14 cellular contexts compared by ENCODE assay signal in genomic region chr4:10722957-10723356, GRCh38. TPM values are rescaled to one million over a fixed set of nuclear protein-coding genes. Genes with fewer than 3 reads are reported as not detected.
DNase-seq lines count a peak whose midpoint lies in the region; ATAC-seq and TF ChIP-seq lines count a peak whose summit lies in the region.
"Had no signal": no experiment of that assay in that cellular context is flagged by ENCODE, and none has a peak within 500 bp of the region (broad histone marks: within the 10 kb centered on the region; RNA-seq: fewer than 3 reads in every experiment).

No MANE protein-coding gene starts in this region.

- no peaks in the 10 kb centered on the region for H3K4me1 Mint-ChIP-seq in CD14-positive monocyte

- H4K20me1 ChIP-seq in OCI-LY3 (ENCODE audit: insufficient read depth, low read length) (no peaks in the 10 kb centered on the region), PC-3 (ENCODE audit: low read length) (no peaks in the 10 kb centered on the region)

- no peak overlapping the region for H3K27ac Mint-ChIP-seq in CD14-positive monocyte

- no peak for TF ChIP-seq CTCF in GM12865 (IDR thresholded peaks at IDR 0.05; ENCODE audit: insufficient read depth, low read depth, low read length, missing control alignments)
- TF ChIP-seq CTCF in OCI-LY3 (IDR thresholded peaks at IDR 0.05; ENCODE audit: low read depth, low read length), result no peak
- no peak for TF ChIP-seq CTCF in PC-3 (conservative IDR thresholded peaks at IDR 0.05; ENCODE audit: low read depth, low read length)
- no peak for TF ChIP-seq CTCF in CD14-positive monocyte (IDR thresholded peaks at IDR 0.05)

- POLR2A ChIA-PET in PC-3 (lab: Charles Lee; ENCODE audit: unreplicated experiment), result no interaction called here

- H3K9me3 ChIP-seq in OCI-LY3 (ENCODE audit: insufficient read depth, low read length) (no peaks in the 10 kb centered on the region), PC-3 (ENCODE audit: low read length) (no peaks in the 10 kb centered on the region)
- H3K9me3 ChIP-seq: thoracic aorta had no signal

- no peaks in the 10 kb centered on the region for H3F3A ChIP-seq in PC-3 (ENCODE audit: low read length, unreplicated experiment)

- no peaks in the 10 kb centered on the region for H3K36me3 Mint-ChIP-seq in CD14-positive monocyte

- H3K27ac ChIP-seq in OCI-LY3 (ENCODE audit: low read length) (no peak overlapping the region), PC-3 (ENCODE audit: low read length) (no peak overlapping the region)
- H3K27ac ChIP-seq: foreskin keratinocyte, thoracic aorta had no signal

- peaks cover 0 to 7% (median 0%) of the 10 kb centered on the region in 7 donors for H3K9me3 Mint-ChIP-seq in CD14-positive monocyte

- H3K9ac ChIP-seq in OCI-LY3 (ENCODE audit: low read length) (no peak overlapping the region), PC-3 (ENCODE audit: low read length) (no peak overlapping the region)

- H3K4me1 ChIP-seq in OCI-LY3 (ENCODE audit: low read length) (peaks cover 6% of the 10 kb centered on the region), PC-3 (ENCODE audit: insufficient read depth, low read length) (no peaks in the 10 kb centered on the region)
- H3K4me1 ChIP-seq: foreskin keratinocyte had no signal

- H3K9me2 ChIP-seq in PC-3 (replicated peaks; ENCODE audit: low read length), result no peaks in the 10 kb centered on the region

- ATAC-seq in GM19397 (IDR thresholded peaks at IDR 0.05; ENCODE audit: unreplicated experiment), result peak; percentile 83
- ATAC-seq in HG02970 (IDR thresholded peaks at IDR 0.05; ENCODE audit: low FRiP score, unreplicated experiment), result peak; percentile 75
- no peak for ATAC-seq in PC-3
- ATAC-seq: foreskin keratinocyte had no signal

- peak; percentile 65 for DNase-seq in GM12865 (ENCODE audit: low read depth)
- no peak for DNase-seq in islet precursor cell
- no peak for DNase-seq in PC-3
- no peak for DNase-seq in NCI-H1436 (lab: John Stamatoyannopoulos, UW)
- no peak for DNase-seq in CD14-positive monocyte (ENCODE audit: low spot score)
- DNase-seq: foreskin keratinocyte; NCI-H1105 treated with DMSO at 0.1 percent for 48 hours; SHP77 treated with DMSO at 0.1 percent for 48 hours; stimulated activated CD4-positive, alpha-beta T cell treated with anti-CD3 and anti-CD28 coated beads, Interleukin-15, amount 100 ng/mL, for 24 hours had no signal

- H2AFZ ChIP-seq in OCI-LY3 (ENCODE audit: low read depth, low read length) (no peak overlapping the region), PC-3 (ENCODE audit: low read length) (no peak overlapping the region)

- H3K36me3 ChIP-seq in OCI-LY3 (replicated peaks; ENCODE audit: low read depth, low read length) (no peaks in the 10 kb centered on the region), PC-3 (ENCODE audit: low read depth, low read length) (no peaks in the 10 kb centered on the region)
- H3K36me3 ChIP-seq: thoracic aorta had no signal

- H3K27me3 Mint-ChIP-seq in CD14-positive monocyte (ENCODE audit: low read depth in 3 of 3), result peaks cover 0 to 1% (median 1%) of the 10 kb centered on the region in 3 donors

- H3K4me3 Mint-ChIP-seq in CD14-positive monocyte, result no peak overlapping the region

- no TSS peak for BruUV-seq in PC-3 (replicated peaks; lab: Mats Ljungman, UMichigan)

- CTCF ChIA-PET in PC-3 (lab: Charles Lee), result no interaction called here

- no peaks in the 10 kb centered on the region for H3K79me2 ChIP-seq in OCI-LY3 (ENCODE audit: low read length)
- H3K79me2 ChIP-seq in PC-3 (ENCODE audit: low read length), result no peaks in the 10 kb centered on the region

- H3K4me3 ChIP-seq in GM12865 (ENCODE audit: low read depth, low read length) (no peak overlapping the region), OCI-LY3 (ENCODE audit: low read length) (no peak overlapping the region), PC-3 (ENCODE audit: low read length) (no peak overlapping the region)
- H3K4me3 ChIP-seq: thoracic aorta had no signal

- intact Hi-C loops in PC-3 (cut with micrococcal nuclease) (no loop called here), CD14-positive monocyte (cut with micrococcal nuclease) (no loop called here)

- H3K4me2 ChIP-seq in OCI-LY3 (ENCODE audit: low read length), result 0 out of 2 replicates have a peak overlapping the region, but pooled peaks have one; percentile 3
- no peak overlapping the region for H3K4me2 ChIP-seq in PC-3 (ENCODE audit: low read length)

- H3K27me3 ChIP-seq in OCI-LY3 (ENCODE audit: low read depth, low read length) (no peaks in the 10 kb centered on the region; the same call in 1 of the 2 replicates), PC-3 (ENCODE audit: low read length) (no peaks in the 10 kb centered on the region)
- H3K27me3 ChIP-seq: foreskin keratinocyte had no signal

RNA-seq across cellular contexts. Expression of gene CLNK, which starts 38.4 kb away (rescaled TPM):
- total RNA-seq in PC-3 (2014; rRNA removed), result not detected in 2 replicates
- not detected for polyA plus RNA-seq in CD14-positive monocyte
- total RNA-seq: bronchial epithelial cell, foreskin keratinocyte, thoracic aorta had no signal
- polyA plus RNA-seq: foreskin keratinocyte had no signal
